In genomic region chr1:25347556-25347955, GRCh38 we compare ENCODE assay signal across 29 cellular contexts.
"Had no signal": no experiment of that assay in that cellular context is flagged by ENCODE, and none has a peak within 500 bp of the region (broad histone marks: within the 10 kb centered on the region; RNA-seq: fewer than 3 reads in every experiment).

No MANE protein-coding gene starts in this region.

- H3K9me3 ChIP-seq: breast epithelium, SJSA1 had no signal

- H3K4me1 Mint-ChIP-seq: WTC11 had no signal

- H3K27me3 Mint-ChIP-seq: activated CD8-positive, alpha-beta T cell treated with anti-CD3 and anti-CD28 coated beads for 36 hours; activated naive CD4-positive, alpha-beta T cell treated with anti-CD3 and anti-CD28 coated beads, Interleukin-2, amount 10 ng/mL, durations not matched to agents 7 days and 5 days; activated naive CD8-positive, alpha-beta T cell treated with anti-CD3 and anti-CD28 coated beads for 36 hours; IgD-negative memory B cell had no signal

- H3K4me3 ChIP-seq: breast epithelium, SJSA1 had no signal

- H3K27ac ChIP-seq: breast epithelium, SJSA1 had no signal

- H3K4me1 ChIP-seq: breast epithelium had no signal

- H3K27me3 ChIP-seq: breast epithelium, SJSA1 had no signal

- H3K36me3 ChIP-seq: breast epithelium had no signal

- H3K27ac Mint-ChIP-seq: activated naive CD8-positive, alpha-beta T cell treated with anti-CD3 and anti-CD28 coated beads for 36 hours; IgD-negative memory B cell; T-helper 1 cell treated with Interleukin-12 subunit alpha and Interleukin-12 subunit beta and Interleukin-4 antibody, amounts not matched to agents 30 μg/mL and 1 μg/mL, for 36 hours; WTC11 had no signal

- DNase-seq: activated CD4-positive, CD25-positive, alpha-beta regulatory T cell treated with anti-CD3 and anti-CD28 coated beads, Interleukin-2, amount 50 U/mL, for 72 hours; activated CD8-positive, alpha-beta memory T cell treated with anti-CD3 and anti-CD28 coated beads, Interleukin-2, amount 50 U/mL, for 4 hours; activated CD8-positive, alpha-beta T cell treated with anti-CD3 and anti-CD28 coated beads for 36 hours; activated gamma-delta T cell treated with Interleukin-2 at 50 U/mL for 16 hours; activated naive CD4-positive, alpha-beta T cell treated with anti-CD3 and anti-CD28 coated beads, Interleukin-2, amount 10 ng/mL, durations not matched to agents 7 days and 5 days; activated naive CD8-positive, alpha-beta T cell treated with anti-CD3 and anti-CD28 coated beads for 36 hours; activated T-cell treated with anti-CD3 and anti-CD28 coated beads, Interleukin-2, amount 50 U/mL, for 4 hours; anterior cingulate cortex; caudate nucleus; KG1; NCI-H1092; NCI-H1417; NCI-H1694; NCI-H2029; NCI-H2107; NCI-H345; NCI-H510A; NCI-H526 treated with DMSO at 0.1 percent for 48 hours; NCI-H82; NK-92 treated with Interleukin-12 subunit alpha and Interleukin-12 subunit beta, amount 100 ng/mL, for 24 hours; OCI-M1; SHP77; T-helper 9 cell had no signal

- ATAC-seq: activated CD8-positive, alpha-beta T cell treated with anti-CD3 and anti-CD28 coated beads for 36 hours; activated T-cell treated with anti-CD3 and anti-CD28 coated beads, Interleukin-2, amount 50 U/mL, for 4 hours; Panc1; WTC11 had no signal

- H3K4me3 Mint-ChIP-seq: activated CD8-positive, alpha-beta T cell treated with anti-CD3 and anti-CD28 coated beads for 36 hours; activated naive CD4-positive, alpha-beta T cell treated with anti-CD3 and anti-CD28 coated beads, Interleukin-2, amount 10 ng/mL, durations not matched to agents 7 days and 5 days; activated naive CD8-positive, alpha-beta T cell treated with anti-CD3 and anti-CD28 coated beads for 36 hours; activated T-cell treated with anti-CD3 and anti-CD28 coated beads, Interleukin-2, amount 50 U/mL, for 4 hours; IgD-negative memory B cell; T-helper 1 cell treated with Interleukin-12 subunit alpha and Interleukin-12 subunit beta and Interleukin-4 antibody, amounts not matched to agents 30 μg/mL and 1 μg/mL, for 36 hours; WTC11 had no signal

- H3K9me3 Mint-ChIP-seq: activated CD8-positive, alpha-beta T cell treated with anti-CD3 and anti-CD28 coated beads for 36 hours; activated naive CD4-positive, alpha-beta T cell treated with anti-CD3 and anti-CD28 coated beads, Interleukin-2, amount 10 ng/mL, durations not matched to agents 7 days and 5 days; activated naive CD8-positive, alpha-beta T cell treated with anti-CD3 and anti-CD28 coated beads for 36 hours; activated T-cell treated with anti-CD3 and anti-CD28 coated beads, Interleukin-2, amount 50 U/mL, for 4 hours; IgD-negative memory B cell; T-helper 1 cell treated with Interleukin-12 subunit alpha and Interleukin-12 subunit beta and Interleukin-4 antibody, amounts not matched to agents 30 μg/mL and 1 μg/mL, for 36 hours; WTC11 had no signal
